Comparison of ENCODE assay signal across 1 cellular context in the genomic region with DNA sequence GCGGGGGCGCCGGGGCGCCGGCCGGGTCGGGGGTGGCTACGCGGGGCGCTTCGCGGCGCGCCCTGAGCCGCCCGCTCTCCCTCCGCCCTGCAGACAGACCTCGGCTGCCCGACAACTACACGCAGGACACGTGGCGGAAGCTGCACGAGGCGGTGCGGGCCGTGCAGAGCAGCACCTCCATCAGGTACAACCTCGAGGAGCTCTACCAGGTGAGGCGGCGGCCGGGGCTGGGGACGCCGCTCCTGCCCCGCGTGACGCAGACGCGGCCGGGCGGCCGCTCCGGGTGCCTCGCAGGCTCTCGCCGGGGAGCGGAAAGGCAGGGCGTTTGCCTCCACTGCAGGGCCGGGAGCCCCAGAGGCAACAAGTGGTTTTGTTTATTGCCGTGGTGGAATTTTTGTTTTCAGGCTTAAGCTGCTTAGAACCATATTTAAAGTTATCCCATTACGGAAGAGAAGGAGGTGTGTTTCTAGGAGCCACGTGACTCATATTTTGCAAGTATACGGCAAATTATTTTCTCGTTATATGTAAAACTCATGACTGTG.
A peak's percentile ranks its signal among the peaks of the same experiment; 100 is the strongest.
TF ChIP-seq lines count a peak whose summit lies in the region.

No MANE protein-coding gene starts in this region.

TF ChIP-seq in HepG2, 621 proteins besides CTCF, POLR2A, EP300 and RAD21 (continued from another document and continues in another):
- 0 out of 2 replicates have a peak, but pooled peaks have one; percentile 74 for TF ChIP-seq ZNF703 (CRISPR knock-in tag; IDR thresholded peaks at IDR 0.05; ENCODE audit: borderline replicate concordance)
- no peak for TF ChIP-seq SMAD9 (CRISPR knock-in tag; IDR thresholded peaks at IDR 0.05)
- no peak for TF ChIP-seq ZNF383 (CRISPR knock-in tag; IDR thresholded peaks at IDR 0.05; ENCODE audit: borderline replicate concordance)
- no peak for TF ChIP-seq NCOA5 (CRISPR knock-in tag; IDR thresholded peaks at IDR 0.05)
- no peak for TF ChIP-seq ZNF878 (CRISPR knock-in tag; IDR thresholded peaks at IDR 0.05)
- TF ChIP-seq ZNF720 (CRISPR knock-in tag; IDR thresholded peaks at IDR 0.05), result no peak
- no peak for TF ChIP-seq ZEB1 (IDR thresholded peaks at IDR 0.05; ENCODE audit: insufficient replicate concordance, low read depth)
- TF ChIP-seq, protein P1, sequence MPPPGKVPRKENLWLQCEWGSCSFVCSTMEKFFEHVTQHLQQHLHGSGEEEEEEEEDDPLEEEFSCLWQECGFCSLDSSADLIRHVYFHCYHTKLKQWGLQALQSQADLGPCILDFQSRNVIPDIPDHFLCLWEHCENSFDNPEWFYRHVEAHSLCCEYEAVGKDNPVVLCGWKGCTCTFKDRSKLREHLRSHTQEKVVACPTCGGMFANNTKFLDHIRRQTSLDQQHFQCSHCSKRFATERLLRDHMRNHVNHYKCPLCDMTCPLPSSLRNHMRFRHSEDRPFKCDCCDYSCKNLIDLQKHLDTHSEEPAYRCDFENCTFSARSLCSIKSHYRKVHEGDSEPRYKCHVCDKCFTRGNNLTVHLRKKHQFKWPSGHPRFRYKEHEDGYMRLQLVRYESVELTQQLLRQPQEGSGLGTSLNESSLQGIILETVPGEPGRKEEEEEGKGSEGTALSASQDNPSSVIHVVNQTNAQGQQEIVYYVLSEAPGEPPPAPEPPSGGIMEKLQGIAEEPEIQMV (CRISPR knock-in tag; IDR thresholded peaks at IDR 0.05; ENCODE audit: low read depth), result no peak
- no peak for TF ChIP-seq ZFP90 (CRISPR knock-in tag; IDR thresholded peaks at IDR 0.05; ENCODE audit: borderline replicate concordance)
- TF ChIP-seq GATA4 (IDR thresholded peaks at IDR 0.05; ENCODE audit: borderline replicate concordance, low read depth), result no peak
- no peak for TF ChIP-seq NCOA1 (CRISPR knock-in tag; IDR thresholded peaks at IDR 0.05)
- TF ChIP-seq CBX5 (CRISPR knock-in tag; IDR thresholded peaks at IDR 0.05; ENCODE audit: borderline replicate concordance), result no peak
- 0 out of 2 replicates have a peak, but pooled peaks have one; percentile 30 for TF ChIP-seq ZNF329 (CRISPR knock-in tag; IDR thresholded peaks at IDR 0.05; ENCODE audit: low read depth)
- TF ChIP-seq, protein P2, sequence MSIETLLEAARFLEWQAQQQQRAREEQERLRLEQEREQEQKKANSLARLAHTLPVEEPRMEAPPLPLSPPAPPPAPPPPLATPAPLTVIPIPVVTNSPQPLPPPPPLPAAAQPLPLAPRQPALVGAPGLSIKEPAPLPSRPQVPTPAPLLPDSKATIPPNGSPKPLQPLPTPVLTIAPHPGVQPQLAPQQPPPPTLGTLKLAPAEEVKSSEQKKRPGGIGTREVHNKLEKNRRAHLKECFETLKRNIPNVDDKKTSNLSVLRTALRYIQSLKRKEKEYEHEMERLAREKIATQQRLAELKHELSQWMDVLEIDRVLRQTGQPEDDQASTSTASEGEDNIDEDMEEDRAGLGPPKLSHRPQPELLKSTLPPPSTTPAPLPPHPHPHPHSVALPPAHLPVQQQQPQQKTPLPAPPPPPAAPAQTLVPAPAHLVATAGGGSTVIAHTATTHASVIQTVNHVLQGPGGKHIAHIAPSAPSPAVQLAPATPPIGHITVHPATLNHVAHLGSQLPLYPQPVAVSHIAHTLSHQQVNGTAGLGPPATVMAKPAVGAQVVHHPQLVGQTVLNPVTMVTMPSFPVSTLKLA (IDR thresholded peaks at IDR 0.05), result no peak
- peak; percentile 86 for TF ChIP-seq SALL1 (CRISPR knock-in tag; IDR thresholded peaks at IDR 0.05)
- TF ChIP-seq NFIC (IDR thresholded peaks at IDR 0.05; ENCODE audit: low read length), result no peak
- TF ChIP-seq ZNF260 (CRISPR knock-in tag; IDR thresholded peaks at IDR 0.05; ENCODE audit: borderline replicate concordance, low read depth), result no peak
- no peak for TF ChIP-seq ZNF556 (CRISPR knock-in tag; IDR thresholded peaks at IDR 0.05; ENCODE audit: borderline replicate concordance)
- TF ChIP-seq, protein P3, sequence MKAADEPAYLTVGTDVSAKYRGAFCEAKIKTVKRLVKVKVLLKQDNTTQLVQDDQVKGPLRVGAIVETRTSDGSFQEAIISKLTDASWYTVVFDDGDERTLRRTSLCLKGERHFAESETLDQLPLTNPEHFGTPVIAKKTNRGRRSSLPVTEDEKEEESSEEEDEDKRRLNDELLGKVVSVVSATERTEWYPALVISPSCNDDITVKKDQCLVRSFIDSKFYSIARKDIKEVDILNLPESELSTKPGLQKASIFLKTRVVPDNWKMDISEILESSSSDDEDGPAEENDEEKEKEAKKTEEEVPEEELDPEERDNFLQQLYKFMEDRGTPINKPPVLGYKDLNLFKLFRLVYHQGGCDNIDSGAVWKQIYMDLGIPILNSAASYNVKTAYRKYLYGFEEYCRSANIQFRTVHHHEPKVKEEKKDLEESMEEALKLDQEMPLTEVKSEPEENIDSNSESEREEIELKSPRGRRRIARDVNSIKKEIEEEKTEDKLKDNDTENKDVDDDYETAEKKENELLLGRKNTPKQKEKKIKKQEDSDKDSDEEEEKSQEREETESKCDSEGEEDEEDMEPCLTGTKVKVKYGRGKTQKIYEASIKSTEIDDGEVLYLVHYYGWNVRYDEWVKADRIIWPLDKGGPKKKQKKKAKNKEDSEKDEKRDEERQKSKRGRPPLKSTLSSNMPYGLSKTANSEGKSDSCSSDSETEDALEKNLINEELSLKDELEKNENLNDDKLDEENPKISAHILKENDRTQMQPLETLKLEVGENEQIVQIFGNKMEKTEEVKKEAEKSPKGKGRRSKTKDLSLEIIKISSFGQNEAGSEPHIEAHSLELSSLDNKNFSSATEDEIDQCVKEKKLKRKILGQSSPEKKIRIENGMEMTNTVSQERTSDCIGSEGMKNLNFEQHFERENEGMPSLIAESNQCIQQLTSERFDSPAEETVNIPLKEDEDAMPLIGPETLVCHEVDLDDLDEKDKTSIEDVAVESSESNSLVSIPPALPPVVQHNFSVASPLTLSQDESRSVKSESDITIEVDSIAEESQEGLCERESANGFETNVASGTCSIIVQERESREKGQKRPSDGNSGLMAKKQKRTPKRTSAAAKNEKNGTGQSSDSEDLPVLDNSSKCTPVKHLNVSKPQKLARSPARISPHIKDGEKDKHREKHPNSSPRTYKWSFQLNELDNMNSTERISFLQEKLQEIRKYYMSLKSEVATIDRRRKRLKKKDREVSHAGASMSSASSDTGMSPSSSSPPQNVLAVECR (CRISPR knock-in tag; IDR thresholded peaks at IDR 0.05; ENCODE audit: borderline replicate concordance), result peak; percentile 70
- TF ChIP-seq CCAR2 (optimal IDR thresholded peaks at IDR 0.05; ENCODE audit: low read depth, low read length), result no peak
- TF ChIP-seq FOXM1 (CRISPR knock-in tag; IDR thresholded peaks at IDR 0.05), result 0 out of 2 replicates have a peak, but pooled peaks have one; percentile 35
- TF ChIP-seq ZNF468 (CRISPR knock-in tag; IDR thresholded peaks at IDR 0.05), result no peak
- peak; percentile 42; the same call in 1 of the 2 replicates for TF ChIP-seq NR1H2 (CRISPR knock-in tag; IDR thresholded peaks at IDR 0.05; ENCODE audit: borderline replicate concordance, low read depth)
- no peak for TF ChIP-seq DMAP1 (CRISPR knock-in tag; IDR thresholded peaks at IDR 0.05)
- TF ChIP-seq TAF1 (CRISPR knock-in tag; IDR thresholded peaks at IDR 0.05), result no peak
- TF ChIP-seq, protein P4, sequence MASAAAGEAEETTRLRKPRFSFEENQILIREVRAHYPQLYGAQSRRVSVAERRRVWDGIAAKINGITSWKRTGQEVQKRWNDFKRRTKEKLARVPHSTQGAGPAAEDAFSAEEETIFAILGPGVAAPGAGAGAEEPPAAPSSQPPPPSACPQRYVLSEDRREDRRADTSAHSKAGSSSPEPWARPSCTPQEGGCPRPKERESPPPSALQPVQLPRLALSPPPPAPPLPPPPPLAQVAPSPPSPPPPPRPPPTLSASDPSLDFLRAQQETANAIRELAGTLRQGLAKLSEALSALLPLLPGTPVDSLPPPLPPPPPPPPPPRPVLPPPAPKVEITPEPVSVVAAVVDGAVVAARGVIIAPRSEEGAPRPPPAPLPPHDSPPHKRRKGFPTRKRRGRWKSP (CRISPR knock-in tag; IDR thresholded peaks at IDR 0.05), result no peak
- no peak for TF ChIP-seq CREB1 (IDR thresholded peaks at IDR 0.05)
- no peak for TF ChIP-seq CREB1 (CRISPR knock-in tag; IDR thresholded peaks at IDR 0.05)
- no peak for TF ChIP-seq ZSCAN9 (CRISPR knock-in tag; IDR thresholded peaks at IDR 0.05; ENCODE audit: borderline replicate concordance)
- no peak for TF ChIP-seq CBX1 (IDR thresholded peaks at IDR 0.05; ENCODE audit: low read depth)
- TF ChIP-seq WIZ (CRISPR knock-in tag; IDR thresholded peaks at IDR 0.05), result no peak
- TF ChIP-seq KAT2B (IDR thresholded peaks at IDR 0.05; ENCODE audit: borderline replicate concordance, low read depth, low read length), result no peak
- no peak for TF ChIP-seq GTF3A (CRISPR knock-in tag; conservative IDR thresholded peaks at IDR 0.05)
- no peak; the same call in 1 of the 2 replicates for TF ChIP-seq ZSCAN12 (CRISPR knock-in tag; IDR thresholded peaks at IDR 0.05)
- no peak for TF ChIP-seq KLF12 (CRISPR knock-in tag; IDR thresholded peaks at IDR 0.05; ENCODE audit: borderline replicate concordance)
- no peak for TF ChIP-seq RORA (CRISPR knock-in tag; IDR thresholded peaks at IDR 0.05)
- no peak for TF ChIP-seq MAFF (IDR thresholded peaks at IDR 0.05; ENCODE audit: low read depth, low read length)
- TF ChIP-seq, protein P5, sequence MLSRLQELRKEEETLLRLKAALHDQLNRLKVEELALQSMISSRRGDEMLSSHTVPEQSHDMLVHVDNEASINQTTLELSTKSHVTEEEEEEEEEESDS (CRISPR knock-in tag; IDR thresholded peaks at IDR 0.05; ENCODE audit: borderline replicate concordance), result 0 out of 2 replicates have a peak, but pooled peaks have one; percentile 40
- no peak for TF ChIP-seq CHD4 (IDR thresholded peaks at IDR 0.05; ENCODE audit: borderline replicate concordance, low read length)
- TF ChIP-seq, protein P6, sequence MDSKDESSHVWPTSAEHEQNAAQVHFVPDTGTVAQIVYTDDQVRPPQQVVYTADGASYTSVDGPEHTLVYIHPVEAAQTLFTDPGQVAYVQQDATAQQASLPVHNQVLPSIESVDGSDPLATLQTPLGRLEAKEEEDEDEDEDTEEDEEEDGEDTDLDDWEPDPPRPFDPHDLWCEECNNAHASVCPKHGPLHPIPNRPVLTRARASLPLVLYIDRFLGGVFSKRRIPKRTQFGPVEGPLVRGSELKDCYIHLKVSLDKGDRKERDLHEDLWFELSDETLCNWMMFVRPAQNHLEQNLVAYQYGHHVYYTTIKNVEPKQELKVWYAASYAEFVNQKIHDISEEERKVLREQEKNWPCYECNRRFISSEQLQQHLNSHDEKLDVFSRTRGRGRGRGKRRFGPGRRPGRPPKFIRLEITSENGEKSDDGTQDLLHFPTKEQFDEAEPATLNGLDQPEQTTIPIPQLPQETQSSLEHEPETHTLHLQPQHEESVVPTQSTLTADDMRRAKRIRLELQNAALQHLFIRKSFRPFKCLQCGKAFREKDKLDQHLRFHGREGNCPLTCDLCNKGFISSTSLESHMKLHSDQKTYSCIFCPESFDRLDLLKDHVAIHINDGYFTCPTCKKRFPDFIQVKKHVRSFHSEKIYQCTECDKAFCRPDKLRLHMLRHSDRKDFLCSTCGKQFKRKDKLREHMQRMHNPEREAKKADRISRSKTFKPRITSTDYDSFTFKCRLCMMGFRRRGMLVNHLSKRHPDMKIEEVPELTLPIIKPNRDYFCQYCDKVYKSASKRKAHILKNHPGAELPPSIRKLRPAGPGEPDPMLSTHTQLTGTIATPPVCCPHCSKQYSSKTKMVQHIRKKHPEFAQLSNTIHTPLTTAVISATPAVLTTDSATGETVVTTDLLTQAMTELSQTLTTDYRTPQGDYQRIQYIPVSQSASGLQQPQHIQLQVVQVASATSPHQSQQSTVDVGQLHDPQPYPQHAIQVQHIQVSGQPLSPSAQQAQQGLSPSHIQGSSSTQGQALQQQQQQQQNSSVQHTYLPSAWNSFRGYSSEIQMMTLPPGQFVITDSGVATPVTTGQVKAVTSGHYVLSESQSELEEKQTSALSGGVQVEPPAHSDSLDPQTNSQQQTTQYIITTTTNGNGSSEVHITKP (CRISPR knock-in tag; IDR thresholded peaks at IDR 0.05; ENCODE audit: low read depth), result no peak
- no peak for TF ChIP-seq ZFP36 (IDR thresholded peaks at IDR 0.05; ENCODE audit: borderline replicate concordance, low read depth, low read length, partially characterized antibody)
- TF ChIP-seq POLR2AphosphoS5 (IDR thresholded peaks at IDR 0.05; ENCODE audit: low read depth, low read length), result peak; percentile 34; the same call in 1 of the 2 replicates
- TF ChIP-seq RCOR2 (CRISPR knock-in tag; IDR thresholded peaks at IDR 0.05), result no peak
- peak; percentile 56 for TF ChIP-seq ETV5 (CRISPR knock-in tag; IDR thresholded peaks at IDR 0.05; ENCODE audit: borderline replicate concordance)
- TF ChIP-seq, protein P7, sequence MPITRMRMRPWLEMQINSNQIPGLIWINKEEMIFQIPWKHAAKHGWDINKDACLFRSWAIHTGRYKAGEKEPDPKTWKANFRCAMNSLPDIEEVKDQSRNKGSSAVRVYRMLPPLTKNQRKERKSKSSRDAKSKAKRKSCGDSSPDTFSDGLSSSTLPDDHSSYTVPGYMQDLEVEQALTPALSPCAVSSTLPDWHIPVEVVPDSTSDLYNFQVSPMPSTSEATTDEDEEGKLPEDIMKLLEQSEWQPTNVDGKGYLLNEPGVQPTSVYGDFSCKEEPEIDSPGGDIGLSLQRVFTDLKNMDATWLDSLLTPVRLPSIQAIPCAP (CRISPR knock-in tag; IDR thresholded peaks at IDR 0.05; ENCODE audit: low read depth), result no peak
- no peak for TF ChIP-seq GTF2F1 (IDR thresholded peaks at IDR 0.05; ENCODE audit: low read length)
- no peak for TF ChIP-seq ZNF224 (CRISPR knock-in tag; IDR thresholded peaks at IDR 0.05)
- TF ChIP-seq, protein P8, sequence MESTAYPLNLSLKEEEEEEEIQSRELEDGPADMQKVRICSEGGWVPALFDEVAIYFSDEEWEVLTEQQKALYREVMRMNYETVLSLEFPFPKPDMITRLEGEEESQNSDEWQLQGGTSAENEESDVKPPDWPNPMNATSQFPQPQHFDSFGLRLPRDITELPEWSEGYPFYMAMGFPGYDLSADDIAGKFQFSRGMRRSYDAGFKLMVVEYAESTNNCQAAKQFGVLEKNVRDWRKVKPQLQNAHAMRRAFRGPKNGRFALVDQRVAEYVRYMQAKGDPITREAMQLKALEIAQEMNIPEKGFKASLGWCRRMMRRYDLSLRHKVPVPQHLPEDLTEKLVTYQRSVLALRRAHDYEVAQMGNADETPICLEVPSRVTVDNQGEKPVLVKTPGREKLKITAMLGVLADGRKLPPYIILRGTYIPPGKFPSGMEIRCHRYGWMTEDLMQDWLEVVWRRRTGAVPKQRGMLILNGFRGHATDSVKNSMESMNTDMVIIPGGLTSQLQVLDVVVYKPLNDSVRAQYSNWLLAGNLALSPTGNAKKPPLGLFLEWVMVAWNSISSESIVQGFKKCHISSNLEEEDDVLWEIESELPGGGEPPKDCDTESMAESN (CRISPR knock-in tag; conservative IDR thresholded peaks at IDR 0.05), result peak; percentile 61; the same call in 1 of the 2 replicates
- TF ChIP-seq, protein P9, sequence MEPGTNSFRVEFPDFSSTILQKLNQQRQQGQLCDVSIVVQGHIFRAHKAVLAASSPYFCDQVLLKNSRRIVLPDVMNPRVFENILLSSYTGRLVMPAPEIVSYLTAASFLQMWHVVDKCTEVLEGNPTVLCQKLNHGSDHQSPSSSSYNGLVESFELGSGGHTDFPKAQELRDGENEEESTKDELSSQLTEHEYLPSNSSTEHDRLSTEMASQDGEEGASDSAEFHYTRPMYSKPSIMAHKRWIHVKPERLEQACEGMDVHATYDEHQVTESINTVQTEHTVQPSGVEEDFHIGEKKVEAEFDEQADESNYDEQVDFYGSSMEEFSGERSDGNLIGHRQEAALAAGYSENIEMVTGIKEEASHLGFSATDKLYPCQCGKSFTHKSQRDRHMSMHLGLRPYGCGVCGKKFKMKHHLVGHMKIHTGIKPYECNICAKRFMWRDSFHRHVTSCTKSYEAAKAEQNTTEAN (CRISPR knock-in tag; conservative IDR thresholded peaks at IDR 0.05), result no peak; the same call in 1 of the 2 replicates
- TF ChIP-seq ZNF543 (CRISPR knock-in tag; IDR thresholded peaks at IDR 0.05), result no peak
- TF ChIP-seq ISL2 (CRISPR knock-in tag; IDR thresholded peaks at IDR 0.05), result no peak
